In genomic region chr6:165439928-165440554, GRCh38 we compare ENCODE assay signal across 8 cellular contexts.
DNase-seq lines count a peak whose midpoint lies in the region; ATAC-seq and TF ChIP-seq lines count a peak whose summit lies in the region.

No MANE protein-coding gene starts in this region.

- peak; percentile 3 for DNase-seq in AG09319 (ENCODE audit: extremely low read depth, low read depth)
- peak; percentile 34 for DNase-seq in NCI-H1694 treated with DMSO at 0.1 percent for 48 hours (lab: John Stamatoyannopoulos, UW)
- peak; percentile 2 to 39 for DNase-seq in T47D (ENCODE audit: low read depth in 1 of 2, low spot score in 1 of 2)
- peak; percentile 30 for DNase-seq in midbrain (lab: John Stamatoyannopoulos, UW)
- DNase-seq in natural killer cell, result no peak
- no peak for DNase-seq in NCI-H1417 treated with DMSO at 0.1 percent for 48 hours (lab: John Stamatoyannopoulos, UW)

- intact Hi-C loops in natural killer cell (cut with micrococcal nuclease), result no loop called here

- no peaks in the 10 kb centered on the region for H3K9me3 Mint-ChIP-seq in natural killer cell

- H3K4me1 Mint-ChIP-seq in natural killer cell, result no peaks in the 10 kb centered on the region

- H3K4me3 Mint-ChIP-seq in natural killer cell, result no peak overlapping the region

- peak; percentile 45 for TF ChIP-seq CTCF in AG09319 (IDR thresholded peaks at IDR 0.05; ENCODE audit: low read depth, low read length)
- no peak for TF ChIP-seq CTCF in natural killer cell (IDR thresholded peaks at IDR 0.05)

- no peak overlapping the region for H3K27ac Mint-ChIP-seq in natural killer cell

- in situ Hi-C loops in T47D (cut with HindIII; ENCODE audit: low pct_unique_long_range_greater_than_20kb, low sequenced_read_pairs), result no loop called here

- ATAC-seq in GM19395 (IDR thresholded peaks at IDR 0.05; ENCODE audit: unreplicated experiment) (peak; percentile 64), natural killer cell (no peak), GM21737 (IDR thresholded peaks at IDR 0.05; ENCODE audit: unreplicated experiment) (no peak)

- H3K27me3 Mint-ChIP-seq in natural killer cell (ENCODE audit: low read depth in 2 of 2), result no peaks in the 10 kb centered on the region

- H3K36me3 Mint-ChIP-seq in natural killer cell, result no peaks in the 10 kb centered on the region

Comparison
In these comparisons a context has a peak if more than half of its experiments do, and no peak if none do; other contexts are left out.
1. DNase-seq: peak in AG09319 (single experiment), NCI-H1694 treated with DMSO at 0.1 percent for 48 hours (single experiment), T47D (2 of 2) and midbrain (single experiment); none in natural killer cell (single experiment) and NCI-H1417 treated with DMSO at 0.1 percent for 48 hours (single experiment).